ENCODE assay signal across 19 cellular contexts in the genomic region with DNA sequence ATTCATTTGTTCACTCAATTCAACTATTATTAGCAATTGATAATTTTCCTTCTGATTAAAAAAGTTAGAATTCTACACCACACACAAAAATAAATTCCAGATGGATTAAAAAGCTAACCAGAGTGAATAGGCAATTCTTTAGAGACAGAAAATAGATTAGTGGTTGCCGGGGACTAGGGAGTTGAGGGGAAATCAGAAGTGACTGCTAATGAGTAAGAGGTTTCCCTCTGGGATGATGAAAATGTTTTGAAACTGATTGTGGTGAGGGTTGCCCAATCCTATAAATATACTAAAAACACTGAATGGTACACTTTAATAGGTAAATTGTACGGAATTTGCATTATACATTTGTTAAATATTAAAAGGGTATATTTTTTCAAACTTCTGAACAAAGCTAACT.
"Had no signal": no experiment of that assay in that cellular context is flagged by ENCODE, and none has a peak within 500 bp of the region (broad histone marks: within the 10 kb centered on the region; RNA-seq: fewer than 3 reads in every experiment).

No MANE protein-coding gene starts in this region.

- ATAC-seq: foreskin keratinocyte, left cardiac atrium, natural killer cell, pancreas had no signal

- DNase-seq: activated CD4-positive, alpha-beta T cell treated with anti-CD3 and anti-CD28 coated beads, Interleukin-2, amount 50 U/mL, for 4 hours; activated gamma-delta T cell treated with Interleukin-2 at 50 U/mL for 16 hours; activated T-cell treated with anti-CD3 and anti-CD28 coated beads for 4 hours; amniotic stem cell; effector CD4-positive, alpha-beta T cell; foreskin keratinocyte; left cardiac atrium; mesendoderm; natural killer cell; pancreas; sigmoid colon; spleen; stimulated activated CD8-positive, alpha-beta memory T cell treated with anti-CD3 and anti-CD28 coated beads, Interleukin-4, amount 100 ng/mL, for 48 hours; stimulated activated naive CD4-positive, alpha-beta T cell; transverse colon; uterus had no signal

- H3K4me3 ChIP-seq: esophagus muscularis mucosa, hepatocyte, pancreas, sigmoid colon, spleen, transverse colon, uterus had no signal

- H3K27ac ChIP-seq: esophagus muscularis mucosa, foreskin keratinocyte, hepatocyte, neutrophil, pancreas, sigmoid colon, spleen, transverse colon, uterus had no signal
